In genomic region chr10:116312534-116312933, GRCh38 we compare ENCODE assay signal across 1 cellular context.
TF ChIP-seq lines count a peak whose summit lies in the region.

No MANE protein-coding gene starts in this region.

TF ChIP-seq in WTC11, 78 proteins besides CTCF, POLR2A, EP300 and RAD21 (continued from another document):
- TF ChIP-seq PRDM15 (CRISPR knock-in tag; IDR thresholded peaks at IDR 0.05), result no peak
- TF ChIP-seq ZNF281 (CRISPR knock-in tag; IDR thresholded peaks at IDR 0.05), result no peak
- no peak for TF ChIP-seq ZNF423 (CRISPR knock-in tag; IDR thresholded peaks at IDR 0.05)
- no peak for TF ChIP-seq ZNF416 (CRISPR knock-in tag; IDR thresholded peaks at IDR 0.05)
- no peak for TF ChIP-seq ZNF396 (CRISPR knock-in tag; IDR thresholded peaks at IDR 0.05; ENCODE audit: borderline replicate concordance)
- TF ChIP-seq CREM (CRISPR knock-in tag; IDR thresholded peaks at IDR 0.05), result no peak
- no peak for TF ChIP-seq SP1 (CRISPR knock-in tag; conservative IDR thresholded peaks at IDR 0.05)
